ENCODE assay signal across 8 cellular contexts in the genomic region with DNA sequence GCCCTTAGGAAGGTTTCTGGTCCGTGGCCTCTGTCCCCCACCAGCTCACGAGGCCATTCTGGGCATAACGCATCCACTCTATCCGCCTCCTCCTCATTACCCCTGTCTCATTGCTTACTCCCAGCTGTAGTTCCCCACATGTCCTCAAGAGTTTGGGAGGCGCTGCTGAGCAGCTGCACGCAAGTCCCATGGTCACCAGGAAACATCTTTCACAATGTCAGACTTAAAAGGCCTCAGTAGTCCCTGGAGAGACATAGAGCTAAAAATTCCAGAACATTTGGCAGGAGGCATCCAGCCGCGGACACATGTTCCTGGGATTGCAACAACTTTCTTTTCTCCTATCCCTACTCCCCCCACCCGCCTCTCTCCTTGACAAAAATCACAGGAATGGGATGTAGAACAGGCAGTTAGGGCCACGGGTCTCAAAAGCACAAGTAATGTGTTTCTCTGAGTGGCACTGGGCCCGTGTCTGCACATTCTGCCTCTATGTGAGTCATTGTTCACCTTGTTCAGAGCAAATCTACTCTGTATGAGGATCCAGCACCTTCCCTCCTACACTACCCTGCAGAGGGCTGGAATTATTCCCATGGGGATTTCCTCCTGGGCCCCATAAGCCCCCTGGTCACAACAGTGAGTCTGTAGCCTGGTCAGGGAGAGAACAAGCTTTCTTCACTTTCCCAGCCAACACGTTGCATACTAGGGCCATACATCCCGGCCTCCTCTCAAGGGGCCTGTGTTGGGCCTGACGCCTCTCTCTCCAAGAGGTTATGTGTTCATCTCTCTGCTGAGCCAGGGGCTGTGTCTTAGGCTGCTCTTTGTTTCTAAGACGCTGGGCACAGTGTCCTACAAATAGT. TPM values are rescaled to one million over a fixed set of nuclear protein-coding genes. Genes with fewer than 3 reads are reported as not detected.
DNase-seq lines count a peak whose midpoint lies in the region; ATAC-seq, FAIRE-seq and TF ChIP-seq lines count a peak whose summit lies in the region.

No MANE protein-coding gene starts in this region.

- H3K4me3 ChIP-seq in OCI-LY3 (ENCODE audit: low read length) (no peak overlapping the region), fibroblast of villous mesenchyme (ENCODE audit: low read depth, low read length) (no peak overlapping the region)

- H4K20me1 ChIP-seq in OCI-LY3 (ENCODE audit: insufficient read depth, low read length): no peaks in the 10 kb centered on the region

- H3K27ac Mint-ChIP-seq in activated T-helper 1 cell treated with anti-CD3 and anti-CD28 coated beads, Interleukin-12 subunit alpha, Interleukin-12 subunit beta, Interleukin-2, Interleukin-4 antibody, amounts not matched to agents 30 ng/mL and 10 ng/mL and 1 ng/mL, durations not matched to agents 14 hours and 24 hours and 36 hours: peak overlapping the region; percentile 86

- peaks cover 38% of the 10 kb centered on the region for H3K27me3 ChIP-seq in OCI-LY3 (ENCODE audit: low read depth, low read length)

- H3K4me2 ChIP-seq in OCI-LY3 (ENCODE audit: low read length): no peak overlapping the region

- peaks cover 93% of the 10 kb centered on the region for H3K36me3 Mint-ChIP-seq in activated T-helper 1 cell treated with anti-CD3 and anti-CD28 coated beads, Interleukin-12 subunit alpha, Interleukin-12 subunit beta, Interleukin-2, Interleukin-4 antibody, amounts not matched to agents 30 ng/mL and 10 ng/mL and 1 ng/mL, durations not matched to agents 14 hours and 24 hours and 36 hours (ENCODE audit: low read depth)

- no peak overlapping the region for H3K9ac ChIP-seq in OCI-LY3 (ENCODE audit: low read length)

- peaks cover 75% of the 10 kb centered on the region for H3K4me1 Mint-ChIP-seq in activated T-helper 1 cell treated with anti-CD3 and anti-CD28 coated beads, Interleukin-12 subunit alpha, Interleukin-12 subunit beta, Interleukin-2, Interleukin-4 antibody, amounts not matched to agents 30 ng/mL and 10 ng/mL and 1 ng/mL, durations not matched to agents 14 hours and 24 hours and 36 hours (ENCODE audit: low read depth)

- peaks cover 19% of the 10 kb centered on the region for H3K36me3 ChIP-seq in OCI-LY3 (replicated peaks; ENCODE audit: low read depth, low read length)

- TF ChIP-seq CTCF in OCI-LY3 (IDR thresholded peaks at IDR 0.05; ENCODE audit: low read depth, low read length): peak; percentile 76
- peak; percentile 100 for TF ChIP-seq CTCF in fibroblast of villous mesenchyme (IDR thresholded peaks at IDR 0.05; ENCODE audit: insufficient read depth, low read depth, low read length)
- peak in 2 of 3 donors; percentile 15 to 44 for TF ChIP-seq CTCF in omental fat pad (IDR thresholded peaks at IDR 0.05)

- peaks cover 18% of the 10 kb centered on the region for H3K4me1 ChIP-seq in OCI-LY3 (ENCODE audit: low read length)

- H3K9me3 Mint-ChIP-seq in activated T-helper 1 cell treated with anti-CD3 and anti-CD28 coated beads, Interleukin-12 subunit alpha, Interleukin-12 subunit beta, Interleukin-2, Interleukin-4 antibody, amounts not matched to agents 30 ng/mL and 10 ng/mL and 1 ng/mL, durations not matched to agents 14 hours and 24 hours and 36 hours: peaks cover 5% of the 10 kb centered on the region

- intact Hi-C loops in activated T-helper 1 cell treated with anti-CD3 and anti-CD28 coated beads, Interleukin-12 subunit alpha, Interleukin-12 subunit beta, Interleukin-2, Interleukin-4 antibody, amounts not matched to agents 30 ng/mL and 10 ng/mL and 1 ng/mL, durations not matched to agents 14 hours and 24 hours and 36 hours (cut with micrococcal nuclease): loop anchor here (1.0 to 10.0 kb wide), 3 partner anchors 8 to 1345 kb away; a partner anchor contains a TSS

- no peak overlapping the region for H2AFZ ChIP-seq in OCI-LY3 (ENCODE audit: low read depth, low read length)

- no peaks in the 10 kb centered on the region for H3K27me3 Mint-ChIP-seq in activated T-helper 1 cell treated with anti-CD3 and anti-CD28 coated beads, Interleukin-12 subunit alpha, Interleukin-12 subunit beta, Interleukin-2, Interleukin-4 antibody, amounts not matched to agents 30 ng/mL and 10 ng/mL and 1 ng/mL, durations not matched to agents 14 hours and 24 hours and 36 hours (ENCODE audit: insufficient read depth)

- no peak overlapping the region for H3K27ac ChIP-seq in OCI-LY3 (ENCODE audit: low read length)

- H3K79me2 ChIP-seq in OCI-LY3 (ENCODE audit: low read length): no peaks in the 10 kb centered on the region

- peak; percentile 66 for DNase-seq in activated gamma-delta T cell treated with Interleukin-2 at 50 U/mL for 16 hours
- no peak for DNase-seq in activated gamma-delta T cell (lab: John Stamatoyannopoulos, UW)
- peak; percentile 53 for DNase-seq in activated T-helper 1 cell treated with anti-CD3 and anti-CD28 coated beads, Interleukin-12 subunit alpha, Interleukin-12 subunit beta, Interleukin-2, Interleukin-4 antibody, amounts not matched to agents 30 ng/mL and 10 ng/mL and 1 ng/mL, durations not matched to agents 14 hours and 24 hours and 36 hours (ENCODE audit: low spot score)
- peak; percentile 85 for DNase-seq in fibroblast of villous mesenchyme (ENCODE audit: low read depth)
- DNase-seq in omental fat pad (ENCODE audit: low spot score): no peak
- DNase-seq in urothelium cell line (ENCODE audit: low spot score): peak; percentile 80

- peak; percentile 48 for ATAC-seq in omental fat pad (ENCODE audit: low FRiP score)
- no peak for ATAC-seq in GM18861 (IDR thresholded peaks at IDR 0.05; ENCODE audit: unreplicated experiment)

- H3K4me3 Mint-ChIP-seq in activated T-helper 1 cell treated with anti-CD3 and anti-CD28 coated beads, Interleukin-12 subunit alpha, Interleukin-12 subunit beta, Interleukin-2, Interleukin-4 antibody, amounts not matched to agents 30 ng/mL and 10 ng/mL and 1 ng/mL, durations not matched to agents 14 hours and 24 hours and 36 hours: peak overlapping the region; percentile 61

- peaks cover 10% of the 10 kb centered on the region for H3K9me3 ChIP-seq in OCI-LY3 (ENCODE audit: insufficient read depth, low read length)

- no peak for FAIRE-seq in urothelium cell line (lab: Jason Lieb, UNC)

RNA-seq across cellular contexts. Expression of a gene that starts 8.2 kb away (rescaled TPM):
- total RNA-seq in activated T-helper 1 cell treated with anti-CD3 and anti-CD28 coated beads, Interleukin-12 subunit alpha, Interleukin-12 subunit beta, Interleukin-2, Interleukin-4 antibody, amounts not matched to agents 30 ng/mL and 10 ng/mL and 1 ng/mL, durations not matched to agents 14 hours and 24 hours and 36 hours: 306 and 313 TPM in 2 replicates
- 548 and 803 TPM in 2 replicates for total RNA-seq in fibroblast of villous mesenchyme
- total RNA-seq in omental fat pad: 10 to 100 TPM; 14.4 to 20.6 (median 19.4) TPM

Comparison
In these comparisons a context has a peak if more than half of its experiments do, and no peak if none do; other contexts are left out.
1. DNase-seq: peak in activated gamma-delta T cell treated with Interleukin-2 at 50 U/mL for 16 hours (single experiment), activated T-helper 1 cell treated with anti-CD3 and anti-CD28 coated beads, Interleukin-12 subunit alpha, Interleukin-12 subunit beta, Interleukin-2, Interleukin-4 antibody, amounts not matched to agents 30 ng/mL and 10 ng/mL and 1 ng/mL, durations not matched to agents 14 hours and 24 hours and 36 hours (single experiment), fibroblast of villous mesenchyme (single experiment) and urothelium cell line (single experiment); none in activated gamma-delta T cell (single experiment) and omental fat pad (single experiment).
2. CTCF ChIP-seq: peak in every context shown above with its lines; median percentile 100 in fibroblast of villous mesenchyme; 76 in OCI-LY3; 30 in omental fat pad.
3. RNA of a gene that starts 8.2 kb away (total RNA-seq): 548 to 803 TPM in fibroblast of villous mesenchyme and 306 to 313 TPM in activated T-helper 1 cell treated with anti-CD3 and anti-CD28 coated beads, Interleukin-12 subunit alpha, Interleukin-12 subunit beta, Interleukin-2, Interleukin-4 antibody, amounts not matched to agents 30 ng/mL and 10 ng/mL and 1 ng/mL, durations not matched to agents 14 hours and 24 hours and 36 hours; 14.4 to 20.6 TPM in omental fat pad; every median in the first group is over 10 times any median in the second.